Comparison of ENCODE assay signal across 1 cellular context in the genomic region with DNA sequence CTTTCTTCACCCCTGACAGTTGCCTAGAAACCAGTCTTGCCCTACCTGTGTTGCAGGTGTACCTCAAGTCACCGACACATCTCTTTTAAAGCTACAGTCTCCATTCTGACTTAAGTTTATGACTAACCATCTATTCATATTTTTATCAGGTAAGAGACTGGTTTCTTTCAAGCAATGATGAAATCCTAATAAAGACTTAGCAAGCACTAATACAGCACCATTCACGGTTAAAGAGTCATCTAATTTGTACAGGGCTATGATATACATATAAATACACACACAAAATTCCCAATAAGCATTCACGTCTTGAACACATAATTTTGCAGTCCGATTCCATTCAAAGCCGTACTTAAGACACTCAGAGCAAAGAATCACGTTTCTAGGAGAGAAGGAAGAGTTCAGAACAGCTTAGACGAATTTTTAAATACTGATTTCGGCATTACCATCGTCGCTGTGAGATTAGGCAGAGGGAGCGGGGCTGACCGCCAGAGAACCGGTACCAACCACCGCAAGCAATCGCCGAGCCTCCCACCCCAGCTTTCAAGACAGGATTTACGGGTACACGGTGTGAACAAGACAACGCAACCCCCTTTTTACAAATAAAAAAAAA.
TF ChIP-seq lines count a peak whose summit lies in the region.

No MANE protein-coding gene starts in this region.

TF ChIP-seq in HepG2, 621 proteins besides CTCF, POLR2A, EP300 and RAD21 (continued from another document):
- TF ChIP-seq, protein P1, sequence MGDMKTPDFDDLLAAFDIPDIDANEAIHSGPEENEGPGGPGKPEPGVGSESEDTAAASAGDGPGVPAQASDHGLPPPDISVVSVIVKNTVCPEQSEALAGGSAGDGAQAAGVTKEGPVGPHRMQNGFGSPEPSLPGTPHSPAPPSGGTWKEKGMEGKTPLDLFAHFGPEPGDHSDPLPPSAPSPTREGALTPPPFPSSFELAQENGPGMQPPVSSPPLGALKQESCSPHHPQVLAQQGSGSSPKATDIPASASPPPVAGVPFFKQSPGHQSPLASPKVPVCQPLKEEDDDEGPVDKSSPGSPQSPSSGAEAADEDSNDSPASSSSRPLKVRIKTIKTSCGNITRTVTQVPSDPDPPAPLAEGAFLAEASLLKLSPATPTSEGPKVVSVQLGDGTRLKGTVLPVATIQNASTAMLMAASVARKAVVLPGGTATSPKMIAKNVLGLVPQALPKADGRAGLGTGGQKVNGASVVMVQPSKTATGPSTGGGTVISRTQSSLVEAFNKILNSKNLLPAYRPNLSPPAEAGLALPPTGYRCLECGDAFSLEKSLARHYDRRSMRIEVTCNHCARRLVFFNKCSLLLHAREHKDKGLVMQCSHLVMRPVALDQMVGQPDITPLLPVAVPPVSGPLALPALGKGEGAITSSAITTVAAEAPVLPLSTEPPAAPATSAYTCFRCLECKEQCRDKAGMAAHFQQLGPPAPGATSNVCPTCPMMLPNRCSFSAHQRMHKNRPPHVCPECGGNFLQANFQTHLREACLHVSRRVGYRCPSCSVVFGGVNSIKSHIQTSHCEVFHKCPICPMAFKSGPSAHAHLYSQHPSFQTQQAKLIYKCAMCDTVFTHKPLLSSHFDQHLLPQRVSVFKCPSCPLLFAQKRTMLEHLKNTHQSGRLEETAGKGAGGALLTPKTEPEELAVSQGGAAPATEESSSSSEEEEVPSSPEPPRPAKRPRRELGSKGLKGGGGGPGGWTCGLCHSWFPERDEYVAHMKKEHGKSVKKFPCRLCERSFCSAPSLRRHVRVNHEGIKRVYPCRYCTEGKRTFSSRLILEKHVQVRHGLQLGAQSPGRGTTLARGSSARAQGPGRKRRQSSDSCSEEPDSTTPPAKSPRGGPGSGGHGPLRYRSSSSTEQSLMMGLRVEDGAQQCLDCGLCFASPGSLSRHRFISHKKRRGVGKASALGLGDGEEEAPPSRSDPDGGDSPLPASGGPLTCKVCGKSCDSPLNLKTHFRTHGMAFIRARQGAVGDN (CRISPR knock-in tag; IDR thresholded peaks at IDR 0.05): no peak
- TF ChIP-seq NFYC (CRISPR knock-in tag; IDR thresholded peaks at IDR 0.05) (no peak), RBM22 (optimal IDR thresholded peaks at IDR 0.05; ENCODE audit: low read length) (peak; percentile 70), CHD4 (IDR thresholded peaks at IDR 0.05; ENCODE audit: borderline replicate concordance, low read length) (no peak), SUZ12 (IDR thresholded peaks at IDR 0.05; ENCODE audit: low read depth, low read length) (no peak), GATAD2A (CRISPR knock-in tag; IDR thresholded peaks at IDR 0.05) (no peak), POLR2G (IDR thresholded peaks at IDR 0.05; ENCODE audit: low read depth, low read length) (peak; percentile 60), CBX1 (IDR thresholded peaks at IDR 0.05; ENCODE audit: low read depth) (no peak), ASH2L (IDR thresholded peaks at IDR 0.05; ENCODE audit: insufficient read length, low read depth, low read length) (no peak), MTA3 (CRISPR knock-in tag; IDR thresholded peaks at IDR 0.05) (no peak), RFX3 (CRISPR knock-in tag; IDR thresholded peaks at IDR 0.05) (no peak), SNAPC2 (CRISPR knock-in tag; IDR thresholded peaks at IDR 0.05) (no peak), ZNF577 (CRISPR knock-in tag; IDR thresholded peaks at IDR 0.05; ENCODE audit: borderline replicate concordance, low read depth) (no peak), ZFP37 (CRISPR knock-in tag; IDR thresholded peaks at IDR 0.05; ENCODE audit: borderline replicate concordance) (0 out of 2 replicates have a peak, but pooled peaks have one; percentile 47), ZEB1 (IDR thresholded peaks at IDR 0.05; ENCODE audit: insufficient replicate concordance, low read depth) (peak; percentile 71), ZFY (CRISPR knock-in tag; IDR thresholded peaks at IDR 0.05) (no peak), SIN3A (IDR thresholded peaks at IDR 0.05; ENCODE audit: borderline replicate concordance, low read depth, low read length) (peak; percentile 21; the same call in 1 of the 2 replicates), ZNF644 (CRISPR knock-in tag; IDR thresholded peaks at IDR 0.05; ENCODE audit: low read depth) (no peak), ZNF749 (CRISPR knock-in tag; IDR thresholded peaks at IDR 0.05; ENCODE audit: borderline replicate concordance) (no peak), ZNF841 (CRISPR knock-in tag; IDR thresholded peaks at IDR 0.05; ENCODE audit: borderline replicate concordance) (no peak), MBNL3 (CRISPR knock-in tag; conservative IDR thresholded peaks at IDR 0.05) (no peak), ZNF720 (CRISPR knock-in tag; IDR thresholded peaks at IDR 0.05) (no peak)
- TF ChIP-seq, protein P2, sequence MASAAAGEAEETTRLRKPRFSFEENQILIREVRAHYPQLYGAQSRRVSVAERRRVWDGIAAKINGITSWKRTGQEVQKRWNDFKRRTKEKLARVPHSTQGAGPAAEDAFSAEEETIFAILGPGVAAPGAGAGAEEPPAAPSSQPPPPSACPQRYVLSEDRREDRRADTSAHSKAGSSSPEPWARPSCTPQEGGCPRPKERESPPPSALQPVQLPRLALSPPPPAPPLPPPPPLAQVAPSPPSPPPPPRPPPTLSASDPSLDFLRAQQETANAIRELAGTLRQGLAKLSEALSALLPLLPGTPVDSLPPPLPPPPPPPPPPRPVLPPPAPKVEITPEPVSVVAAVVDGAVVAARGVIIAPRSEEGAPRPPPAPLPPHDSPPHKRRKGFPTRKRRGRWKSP (CRISPR knock-in tag; IDR thresholded peaks at IDR 0.05): no peak
- TF ChIP-seq, protein P3, sequence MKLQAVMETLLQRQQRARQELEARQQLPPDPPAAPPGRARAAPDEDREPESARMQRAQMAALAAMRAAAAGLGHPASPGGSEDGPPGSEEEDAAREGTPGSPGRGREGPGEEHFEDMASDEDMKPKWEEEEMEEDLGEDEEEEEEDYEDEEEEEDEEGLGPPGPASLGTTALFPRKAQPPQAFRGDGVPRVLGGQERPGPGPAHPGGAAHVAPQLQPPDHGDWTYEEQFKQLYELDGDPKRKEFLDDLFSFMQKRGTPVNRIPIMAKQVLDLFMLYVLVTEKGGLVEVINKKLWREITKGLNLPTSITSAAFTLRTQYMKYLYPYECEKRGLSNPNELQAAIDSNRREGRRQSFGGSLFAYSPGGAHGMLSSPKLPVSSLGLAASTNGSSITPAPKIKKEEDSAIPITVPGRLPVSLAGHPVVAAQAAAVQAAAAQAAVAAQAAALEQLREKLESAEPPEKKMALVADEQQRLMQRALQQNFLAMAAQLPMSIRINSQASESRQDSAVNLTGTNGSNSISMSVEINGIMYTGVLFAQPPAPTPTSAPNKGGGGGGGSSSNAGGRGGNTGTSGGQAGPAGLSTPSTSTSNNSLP (IDR thresholded peaks at IDR 0.05; ENCODE audit: low read depth, low read length): no peak
- TF ChIP-seq, protein P4, sequence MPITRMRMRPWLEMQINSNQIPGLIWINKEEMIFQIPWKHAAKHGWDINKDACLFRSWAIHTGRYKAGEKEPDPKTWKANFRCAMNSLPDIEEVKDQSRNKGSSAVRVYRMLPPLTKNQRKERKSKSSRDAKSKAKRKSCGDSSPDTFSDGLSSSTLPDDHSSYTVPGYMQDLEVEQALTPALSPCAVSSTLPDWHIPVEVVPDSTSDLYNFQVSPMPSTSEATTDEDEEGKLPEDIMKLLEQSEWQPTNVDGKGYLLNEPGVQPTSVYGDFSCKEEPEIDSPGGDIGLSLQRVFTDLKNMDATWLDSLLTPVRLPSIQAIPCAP (CRISPR knock-in tag; IDR thresholded peaks at IDR 0.05; ENCODE audit: low read depth): no peak
- TF ChIP-seq, protein P5, sequence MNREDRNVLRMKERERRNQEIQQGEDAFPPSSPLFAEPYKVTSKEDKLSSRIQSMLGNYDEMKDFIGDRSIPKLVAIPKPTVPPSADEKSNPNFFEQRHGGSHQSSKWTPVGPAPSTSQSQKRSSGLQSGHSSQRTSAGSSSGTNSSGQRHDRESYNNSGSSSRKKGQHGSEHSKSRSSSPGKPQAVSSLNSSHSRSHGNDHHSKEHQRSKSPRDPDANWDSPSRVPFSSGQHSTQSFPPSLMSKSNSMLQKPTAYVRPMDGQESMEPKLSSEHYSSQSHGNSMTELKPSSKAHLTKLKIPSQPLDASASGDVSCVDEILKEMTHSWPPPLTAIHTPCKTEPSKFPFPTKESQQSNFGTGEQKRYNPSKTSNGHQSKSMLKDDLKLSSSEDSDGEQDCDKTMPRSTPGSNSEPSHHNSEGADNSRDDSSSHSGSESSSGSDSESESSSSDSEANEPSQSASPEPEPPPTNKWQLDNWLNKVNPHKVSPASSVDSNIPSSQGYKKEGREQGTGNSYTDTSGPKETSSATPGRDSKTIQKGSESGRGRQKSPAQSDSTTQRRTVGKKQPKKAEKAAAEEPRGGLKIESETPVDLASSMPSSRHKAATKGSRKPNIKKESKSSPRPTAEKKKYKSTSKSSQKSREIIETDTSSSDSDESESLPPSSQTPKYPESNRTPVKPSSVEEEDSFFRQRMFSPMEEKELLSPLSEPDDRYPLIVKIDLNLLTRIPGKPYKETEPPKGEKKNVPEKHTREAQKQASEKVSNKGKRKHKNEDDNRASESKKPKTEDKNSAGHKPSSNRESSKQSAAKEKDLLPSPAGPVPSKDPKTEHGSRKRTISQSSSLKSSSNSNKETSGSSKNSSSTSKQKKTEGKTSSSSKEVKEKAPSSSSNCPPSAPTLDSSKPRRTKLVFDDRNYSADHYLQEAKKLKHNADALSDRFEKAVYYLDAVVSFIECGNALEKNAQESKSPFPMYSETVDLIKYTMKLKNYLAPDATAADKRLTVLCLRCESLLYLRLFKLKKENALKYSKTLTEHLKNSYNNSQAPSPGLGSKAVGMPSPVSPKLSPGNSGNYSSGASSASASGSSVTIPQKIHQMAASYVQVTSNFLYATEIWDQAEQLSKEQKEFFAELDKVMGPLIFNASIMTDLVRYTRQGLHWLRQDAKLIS (CRISPR knock-in tag; IDR thresholded peaks at IDR 0.05): peak; percentile 96; the same call in 1 of the 2 replicates
- TF ChIP-seq, protein P6, sequence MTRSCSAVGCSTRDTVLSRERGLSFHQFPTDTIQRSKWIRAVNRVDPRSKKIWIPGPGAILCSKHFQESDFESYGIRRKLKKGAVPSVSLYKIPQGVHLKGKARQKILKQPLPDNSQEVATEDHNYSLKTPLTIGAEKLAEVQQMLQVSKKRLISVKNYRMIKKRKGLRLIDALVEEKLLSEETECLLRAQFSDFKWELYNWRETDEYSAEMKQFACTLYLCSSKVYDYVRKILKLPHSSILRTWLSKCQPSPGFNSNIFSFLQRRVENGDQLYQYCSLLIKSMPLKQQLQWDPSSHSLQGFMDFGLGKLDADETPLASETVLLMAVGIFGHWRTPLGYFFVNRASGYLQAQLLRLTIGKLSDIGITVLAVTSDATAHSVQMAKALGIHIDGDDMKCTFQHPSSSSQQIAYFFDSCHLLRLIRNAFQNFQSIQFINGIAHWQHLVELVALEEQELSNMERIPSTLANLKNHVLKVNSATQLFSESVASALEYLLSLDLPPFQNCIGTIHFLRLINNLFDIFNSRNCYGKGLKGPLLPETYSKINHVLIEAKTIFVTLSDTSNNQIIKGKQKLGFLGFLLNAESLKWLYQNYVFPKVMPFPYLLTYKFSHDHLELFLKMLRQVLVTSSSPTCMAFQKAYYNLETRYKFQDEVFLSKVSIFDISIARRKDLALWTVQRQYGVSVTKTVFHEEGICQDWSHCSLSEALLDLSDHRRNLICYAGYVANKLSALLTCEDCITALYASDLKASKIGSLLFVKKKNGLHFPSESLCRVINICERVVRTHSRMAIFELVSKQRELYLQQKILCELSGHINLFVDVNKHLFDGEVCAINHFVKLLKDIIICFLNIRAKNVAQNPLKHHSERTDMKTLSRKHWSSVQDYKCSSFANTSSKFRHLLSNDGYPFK (CRISPR knock-in tag; IDR thresholded peaks at IDR 0.05; ENCODE audit: borderline replicate concordance): no peak
- TF ChIP-seq, protein P7, sequence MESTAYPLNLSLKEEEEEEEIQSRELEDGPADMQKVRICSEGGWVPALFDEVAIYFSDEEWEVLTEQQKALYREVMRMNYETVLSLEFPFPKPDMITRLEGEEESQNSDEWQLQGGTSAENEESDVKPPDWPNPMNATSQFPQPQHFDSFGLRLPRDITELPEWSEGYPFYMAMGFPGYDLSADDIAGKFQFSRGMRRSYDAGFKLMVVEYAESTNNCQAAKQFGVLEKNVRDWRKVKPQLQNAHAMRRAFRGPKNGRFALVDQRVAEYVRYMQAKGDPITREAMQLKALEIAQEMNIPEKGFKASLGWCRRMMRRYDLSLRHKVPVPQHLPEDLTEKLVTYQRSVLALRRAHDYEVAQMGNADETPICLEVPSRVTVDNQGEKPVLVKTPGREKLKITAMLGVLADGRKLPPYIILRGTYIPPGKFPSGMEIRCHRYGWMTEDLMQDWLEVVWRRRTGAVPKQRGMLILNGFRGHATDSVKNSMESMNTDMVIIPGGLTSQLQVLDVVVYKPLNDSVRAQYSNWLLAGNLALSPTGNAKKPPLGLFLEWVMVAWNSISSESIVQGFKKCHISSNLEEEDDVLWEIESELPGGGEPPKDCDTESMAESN (CRISPR knock-in tag; conservative IDR thresholded peaks at IDR 0.05): no peak; the same call in 1 of the 2 replicates
- TF ChIP-seq, protein P8, sequence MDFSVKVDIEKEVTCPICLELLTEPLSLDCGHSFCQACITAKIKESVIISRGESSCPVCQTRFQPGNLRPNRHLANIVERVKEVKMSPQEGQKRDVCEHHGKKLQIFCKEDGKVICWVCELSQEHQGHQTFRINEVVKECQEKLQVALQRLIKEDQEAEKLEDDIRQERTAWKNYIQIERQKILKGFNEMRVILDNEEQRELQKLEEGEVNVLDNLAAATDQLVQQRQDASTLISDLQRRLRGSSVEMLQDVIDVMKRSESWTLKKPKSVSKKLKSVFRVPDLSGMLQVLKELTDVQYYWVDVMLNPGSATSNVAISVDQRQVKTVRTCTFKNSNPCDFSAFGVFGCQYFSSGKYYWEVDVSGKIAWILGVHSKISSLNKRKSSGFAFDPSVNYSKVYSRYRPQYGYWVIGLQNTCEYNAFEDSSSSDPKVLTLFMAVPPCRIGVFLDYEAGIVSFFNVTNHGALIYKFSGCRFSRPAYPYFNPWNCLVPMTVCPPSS (IDR thresholded peaks at IDR 0.05): no peak
- TF ChIP-seq, protein P9, sequence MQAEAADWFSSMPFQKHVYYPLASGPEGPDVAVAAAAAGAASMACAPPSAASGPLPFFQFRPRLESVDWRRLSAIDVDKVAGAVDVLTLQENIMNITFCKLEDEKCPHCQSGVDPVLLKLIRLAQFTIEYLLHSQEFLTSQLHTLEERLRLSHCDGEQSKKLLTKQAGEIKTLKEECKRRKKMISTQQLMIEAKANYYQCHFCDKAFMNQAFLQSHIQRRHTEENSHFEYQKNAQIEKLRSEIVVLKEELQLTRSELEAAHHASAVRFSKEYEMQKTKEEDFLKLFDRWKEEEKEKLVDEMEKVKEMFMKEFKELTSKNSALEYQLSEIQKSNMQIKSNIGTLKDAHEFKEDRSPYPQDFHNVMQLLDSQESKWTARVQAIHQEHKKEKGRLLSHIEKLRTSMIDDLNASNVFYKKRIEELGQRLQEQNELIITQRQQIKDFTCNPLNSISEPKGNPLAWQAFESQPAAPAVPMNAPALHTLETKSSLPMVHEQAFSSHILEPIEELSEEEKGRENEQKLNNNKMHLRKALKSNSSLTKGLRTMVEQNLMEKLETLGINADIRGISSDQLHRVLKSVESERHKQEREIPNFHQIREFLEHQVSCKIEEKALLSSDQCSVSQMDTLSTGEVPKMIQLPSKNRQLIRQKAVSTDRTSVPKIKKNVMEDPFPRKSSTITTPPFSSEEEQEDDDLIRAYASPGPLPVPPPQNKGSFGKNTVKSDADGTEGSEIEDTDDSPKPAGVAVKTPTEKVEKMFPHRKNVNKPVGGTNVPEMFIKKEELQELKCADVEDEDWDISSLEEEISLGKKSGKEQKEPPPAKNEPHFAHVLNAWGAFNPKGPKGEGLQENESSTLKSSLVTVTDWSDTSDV (CRISPR knock-in tag; IDR thresholded peaks at IDR 0.05): no peak
